Comparison of ENCODE assay signal across 8 cellular contexts in the genomic region with DNA sequence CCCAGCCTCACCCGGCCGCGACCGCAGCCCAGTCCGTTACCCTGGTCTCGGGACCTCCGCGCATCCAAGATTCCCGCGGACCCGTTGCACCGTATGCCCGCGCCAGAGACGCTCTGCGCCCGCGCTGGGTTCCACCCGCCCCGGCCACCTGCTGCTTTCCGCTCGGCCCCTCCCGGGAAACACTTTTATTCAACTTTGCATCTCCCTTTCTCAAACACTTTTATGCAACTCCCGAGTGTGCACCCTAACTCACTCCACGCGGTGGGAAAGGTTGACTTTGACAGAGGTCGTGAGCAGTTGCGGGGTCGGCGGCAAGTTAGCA. TPM values are rescaled to one million over a fixed set of nuclear protein-coding genes. Genes with fewer than 3 reads are reported as not detected.
DNase-seq lines count a peak whose midpoint lies in the region; ATAC-seq and TF ChIP-seq lines count a peak whose summit lies in the region.

A gene with protein sequence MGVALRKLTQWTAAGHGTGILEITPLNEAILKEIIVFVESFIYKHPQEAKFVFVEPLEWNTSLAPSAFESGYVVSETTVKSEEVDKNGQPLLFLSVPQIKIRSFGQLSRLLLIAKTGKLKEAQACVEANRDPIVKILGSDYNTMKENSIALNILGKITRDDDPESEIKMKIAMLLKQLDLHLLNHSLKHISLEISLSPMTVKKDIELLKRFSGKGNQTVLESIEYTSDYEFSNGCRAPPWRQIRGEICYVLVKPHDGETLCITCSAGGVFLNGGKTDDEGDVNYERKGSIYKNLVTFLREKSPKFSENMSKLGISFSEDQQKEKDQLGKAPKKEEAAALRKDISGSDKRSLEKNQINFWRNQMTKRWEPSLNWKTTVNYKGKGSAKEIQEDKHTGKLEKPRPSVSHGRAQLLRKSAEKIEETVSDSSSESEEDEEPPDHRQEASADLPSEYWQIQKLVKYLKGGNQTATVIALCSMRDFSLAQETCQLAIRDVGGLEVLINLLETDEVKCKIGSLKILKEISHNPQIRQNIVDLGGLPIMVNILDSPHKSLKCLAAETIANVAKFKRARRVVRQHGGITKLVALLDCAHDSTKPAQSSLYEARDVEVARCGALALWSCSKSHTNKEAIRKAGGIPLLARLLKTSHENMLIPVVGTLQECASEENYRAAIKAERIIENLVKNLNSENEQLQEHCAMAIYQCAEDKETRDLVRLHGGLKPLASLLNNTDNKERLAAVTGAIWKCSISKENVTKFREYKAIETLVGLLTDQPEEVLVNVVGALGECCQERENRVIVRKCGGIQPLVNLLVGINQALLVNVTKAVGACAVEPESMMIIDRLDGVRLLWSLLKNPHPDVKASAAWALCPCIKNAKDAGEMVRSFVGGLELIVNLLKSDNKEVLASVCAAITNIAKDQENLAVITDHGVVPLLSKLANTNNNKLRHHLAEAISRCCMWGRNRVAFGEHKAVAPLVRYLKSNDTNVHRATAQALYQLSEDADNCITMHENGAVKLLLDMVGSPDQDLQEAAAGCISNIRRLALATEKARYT (minus strand): TSS at position 126 of the 322 bp plus-strand sequence. CDS start 3,937 bp downstream, outside the sequence.

- WGBS in adrenal gland, 4 donors = 3 to 8% (median 5%) methylated on average over 17 to 30 of the region's 30 CpGs
- WGBS in right lobe of liver (ENCODE audit: insufficient coverage, low coverage, low lambda C conversion rate, missing lambda C conversion rate) = 5% methylated on average over 22 of the region's 30 CpGs

- peaks cover 7% of the 10 kb centered on the region for H3K27me3 ChIP-seq in adrenal gland
- H3K27me3 ChIP-seq in right lobe of liver = no peaks in the 10 kb centered on the region
- H3K27me3 ChIP-seq in thoracic aorta (replicated peaks; ENCODE audit: insufficient read depth) = no peaks in the 10 kb centered on the region

- TF ChIP-seq POLR2A in adrenal gland (IDR thresholded peaks at IDR 0.05) (no peak), right lobe of liver (IDR thresholded peaks at IDR 0.05) (no peak)

- H3K27ac ChIP-seq in adrenal gland (peak within 1 kb of the TSS in 1 of 5 donors; percentile 29), right lobe of liver (no peak within 1 kb of the TSS), thoracic aorta (peak within 1 kb of the TSS in 1 of 2 donors; percentile 38)

- H3K4me1 ChIP-seq in adrenal gland (replicated peaks in 1 of 2) (peaks cover 0 to 4% of the 10 kb centered on the region in 2 donors), right lobe of liver (peaks cover 0 to 4% (median 0%) of the 10 kb centered on the region in 4 donors), thoracic aorta (ENCODE audit: control insufficient read depth in 1 of 2, low read depth in 2 of 2) (no peaks in the 10 kb centered on the region)

- no peaks in the 10 kb centered on the region for H3K9me3 ChIP-seq in adrenal gland (replicated peaks in 1 of 3)
- H3K9me3 ChIP-seq in right lobe of liver = no peaks in the 10 kb centered on the region
- no peaks in the 10 kb centered on the region for H3K9me3 ChIP-seq in thoracic aorta

- ATAC-seq in right lobe of liver (no peak), thoracic aorta (ENCODE audit: insufficient number of reproducible peaks, low FRiP score, low read depth) (no peak), HG02642 (IDR thresholded peaks at IDR 0.05; ENCODE audit: poor library complexity, unreplicated experiment) (no peak)

- H3K4me3 ChIP-seq in adrenal gland (peak within 1 kb of the TSS in 3 of 4 donors; percentile 13 to 83 (median 42)), right lobe of liver (peak within 1 kb of the TSS; percentile 59 to 73 (median 61)), thoracic aorta (peak within 1 kb of the TSS; percentile 84)

- TF ChIP-seq CTCF in adrenal gland (IDR thresholded peaks at IDR 0.05) (no peak), right lobe of liver (IDR thresholded peaks at IDR 0.05) (no peak), thoracic aorta (IDR thresholded peaks at IDR 0.05) (no peak)

- intact Hi-C loops in adrenal gland (cut with DNase I) (no loop called here), right lobe of liver (cut with DNase I) (no loop called here)

- H3K36me3 ChIP-seq in adrenal gland (replicated peaks in 1 of 2) (no peaks in the 10 kb centered on the region), right lobe of liver (no peaks in the 10 kb centered on the region), thoracic aorta (no peaks in the 10 kb centered on the region)

- DNase-seq in activated T-cell treated with anti-CD3 and anti-CD28 coated beads for 1 hour (ENCODE audit: low read depth) (peak; percentile 11), adrenal gland (peak in 3 of 7 donors; percentile 18 to 27 (median 26)), right lobe of liver (no peak), thoracic aorta (ENCODE audit: low spot score) (no peak), dedifferentiated amniotic fluid mesenchymal stem cell (ENCODE audit: extremely low spot score) (no peak), NCI-H510A treated with DMSO at 0.1 percent for 48 hours (lab: John Stamatoyannopoulos, UW) (no peak)
- DNase-seq in activated T-cell treated with anti-CD3 and anti-CD28 coated beads, Interleukin-2, amount 50 U/mL, for 1 hour = no peak

RNA-seq across cellular contexts. Expression of the gene that starts here (rescaled TPM):
- 1 to 10 TPM in 5 of 8 donors, under 1 TPM in 3; 0.35 to 2.4 (median 1.4) TPM for total RNA-seq in adrenal gland
- 1 to 10 TPM in 2 of 3 donors, under 1 TPM in 1; 0.35 to 2.1 (median 1.2) TPM for polyA plus RNA-seq in adrenal gland
- total RNA-seq in right lobe of liver = under 1 TPM in 3 of 6 experiments, not detected in 3; 0.44 to 0.81 (median 0.55) TPM
- 1 to 10 TPM in 1 of 2 donors, under 1 TPM in 1; 0.54 to 4.3 TPM for total RNA-seq in thoracic aorta
